Comparison of ENCODE assay signal across 1 cellular context in genomic region chr2:219168932-219169331, GRCh38.
TF ChIP-seq lines count a peak whose summit lies in the region.

No MANE protein-coding gene starts in this region.

TF ChIP-seq in K562, 482 proteins besides CTCF, POLR2A, EP300 and RAD21:
- TF ChIP-seq ZBTB7A (IDR thresholded peaks at IDR 0.05; ENCODE audit: borderline replicate concordance, control insufficient read depth, low read depth, low read length) (no peak), DNMT1 (IDR thresholded peaks at IDR 0.05) (no peak), ATF3 (IDR thresholded peaks at IDR 0.05) (no peak), ATF3 (CRISPR knock-in tag; conservative IDR thresholded peaks at IDR 0.05) (no peak), PHB2 (IDR thresholded peaks at IDR 0.05; ENCODE audit: low read depth) (no peak), ZNF444 (CRISPR knock-in tag; IDR thresholded peaks at IDR 0.05) (no peak), RBFOX2 (IDR thresholded peaks at IDR 0.05; ENCODE audit: low read depth, low read length) (no peak), NFIC (IDR thresholded peaks at IDR 0.05) (peak; percentile 67), RBM25 (IDR thresholded peaks at IDR 0.05; ENCODE audit: low read depth, low read length, severe bottlenecking) (no peak)
